In genomic region chr18:26757263-26758019, GRCh38 we compare ENCODE assay signal across 19 cellular contexts.
DNase-seq lines count a peak whose midpoint lies in the region; FAIRE-seq and TF ChIP-seq lines count a peak whose summit lies in the region.
"Had no signal": no experiment of that assay in that cellular context is flagged by ENCODE, and none has a peak within 500 bp of the region (broad histone marks: within the 10 kb centered on the region; RNA-seq: fewer than 3 reads in every experiment).

No MANE protein-coding gene starts in this region.

- TF ChIP-seq EP300 in transverse colon (IDR thresholded peaks at IDR 0.05; ENCODE audit: low read depth): no peak

- no peaks in the 10 kb centered on the region for H3F3A ChIP-seq in Loucy (ENCODE audit: low read depth)

- no peak for TF ChIP-seq RAD21 in liver (IDR thresholded peaks at IDR 0.05)

- no peaks in the 10 kb centered on the region for H4K20me1 ChIP-seq in Loucy (ENCODE audit: insufficient read depth, low read length, poor library complexity, severe bottlenecking)

- TF ChIP-seq CTCF in Loucy (conservative IDR thresholded peaks at IDR 0.05; ENCODE audit: low read length): no peak
- no peak for TF ChIP-seq CTCF in epithelial cell of esophagus (IDR thresholded peaks at IDR 0.05; ENCODE audit: insufficient read depth, low read depth, low read length, missing control alignments)
- TF ChIP-seq CTCF in liver (IDR thresholded peaks at IDR 0.05; ENCODE audit: low read depth, low read length, missing input control): no peak
- no peak for TF ChIP-seq CTCF in transverse colon (IDR thresholded peaks at IDR 0.05)

- H3K4me1 ChIP-seq in Loucy (ENCODE audit: insufficient read depth, low read length, poor library complexity, severe bottlenecking) (peaks cover 8% of the 10 kb centered on the region), liver (ENCODE audit: control insufficient read depth in 4 of 4, insufficient read depth in 4 of 4, low read length in 3 of 4) (peaks cover 7 to 34% (median 30%) of the 10 kb centered on the region in 4 donors), transverse colon (peaks cover 0 to 11% (median 3%) of the 10 kb centered on the region in 4 donors)
- H3K4me1 ChIP-seq: HAP-1, Peyer's patch had no signal

- peak overlapping the region; percentile 57 to 81 for H3K27ac ChIP-seq in liver (ENCODE audit: low read depth in 1 of 2, low read length in 2 of 2)
- no peak overlapping the region for H3K27ac ChIP-seq in transverse colon
- H3K27ac ChIP-seq: coronary artery, Peyer's patch had no signal

- no peaks in the 10 kb centered on the region for H3K79me2 ChIP-seq in Loucy (ENCODE audit: insufficient read depth, low read length)

- no peaks in the 10 kb centered on the region for H3K36me3 ChIP-seq in Loucy (ENCODE audit: insufficient read depth, low read length)
- no peaks in the 10 kb centered on the region for H3K36me3 ChIP-seq in liver (ENCODE audit: control insufficient read depth in 4 of 4, insufficient read depth in 3 of 4, low read depth in 1 of 4, low read length in 3 of 4)
- H3K36me3 ChIP-seq in transverse colon: no peaks in the 10 kb centered on the region
- H3K36me3 ChIP-seq: HAP-1, Peyer's patch had no signal

- WGBS in liver: 16% methylated on average over 4 of the region's 4 CpGs
- WGBS in transverse colon (ENCODE audit: low coverage in 1 of 2), 2 donors: 22 to 40% methylated on average over 4 of the region's 4 CpGs

- H3K9me3 ChIP-seq in Loucy (ENCODE audit: insufficient read depth, low read depth, low read length): no peaks in the 10 kb centered on the region
- H3K9me3 ChIP-seq in liver (ENCODE audit: control insufficient read depth in 4 of 4, low read length in 3 of 4): no peaks in the 10 kb centered on the region
- H3K9me3 ChIP-seq in transverse colon: no peaks in the 10 kb centered on the region
- H3K9me3 ChIP-seq: HAP-1, Peyer's patch had no signal

- peak overlapping the region; percentile 6; the same call in 1 of the 2 replicates for H2AFZ ChIP-seq in Loucy (ENCODE audit: low read length)

- DNase-seq in epithelial cell of esophagus (ENCODE audit: low read depth) (peak; percentile 69), transverse colon (peak; percentile 10), NCI-H2196 treated with DMSO at 0.1 percent for 48 hours (lab: John Stamatoyannopoulos, UW; ENCODE audit: unreplicated experiment) (no peak), frontal cortex (ENCODE audit: low spot score in 2 of 2) (no peak), DMS 273 (lab: John Stamatoyannopoulos, UW; ENCODE audit: unreplicated experiment) (no peak)
- DNase-seq: activated CD4-positive, alpha-beta T cell treated with anti-CD3 and anti-CD28 coated beads, Interleukin-2, amount 10 ng/mL, durations not matched to agents 7 days and 5 days; activated naive CD4-positive, alpha-beta T cell treated with Interleukin-2 at 50 U/mL for 16 hours; DMS 273 treated with DMSO at 0.1 percent for 48 hours; erythroblast; glutamatergic neuron; midbrain; NCI-H748 treated with DMSO at 0.1 percent for 48 hours; Peyer's patch; stimulated activated CD4-positive, alpha-beta T cell treated with anti-CD3 and anti-CD28 coated beads, Interleukin-2, amount 100 ng/mL, for 24 hours had no signal

- in situ Hi-C loops in transverse colon (cut with MboI; ENCODE audit: low pct_ligation_motif_present in 1 of 4, low pct_unique_long_range_greater_than_20kb in 1 of 4, low sequenced_read_pairs in 3 of 4): no loop called here

- no peak for FAIRE-seq in frontal cortex (lab: Jason Lieb, UNC)
- FAIRE-seq: TTC549 had no signal

- intact Hi-C loops in transverse colon (cut with DNase I; ENCODE audit: low total_unique reads): no loop called here

- no peak overlapping the region for H3K4me3 ChIP-seq in Loucy (ENCODE audit: low read length, poor library complexity, severe bottlenecking)
- H3K4me3 ChIP-seq in epithelial cell of esophagus (ENCODE audit: low read length): no peak overlapping the region
- no peak overlapping the region for H3K4me3 ChIP-seq in liver (ENCODE audit: low read depth in 1 of 3, low read length in 3 of 3)
- H3K4me3 ChIP-seq in transverse colon: no peak overlapping the region
- H3K4me3 ChIP-seq: coronary artery, HAP-1, Peyer's patch had no signal

- no peak overlapping the region for H3K9ac ChIP-seq in Loucy (ENCODE audit: low read depth, low read length, poor library complexity, severe bottlenecking)
- H3K9ac ChIP-seq in liver (ENCODE audit: low read depth in 1 of 2, low read length in 2 of 2): no peak overlapping the region

- no peak overlapping the region for H3K4me2 ChIP-seq in Loucy (ENCODE audit: low read depth, low read length, poor library complexity, severe bottlenecking)

- no peaks in the 10 kb centered on the region for H3K27me3 ChIP-seq in Loucy (ENCODE audit: insufficient read depth, low read length, poor library complexity, severe bottlenecking)
- H3K27me3 ChIP-seq in liver (ENCODE audit: control insufficient read depth in 4 of 4, insufficient read depth in 4 of 4, low read length in 3 of 4): no peaks in the 10 kb centered on the region
- no peaks in the 10 kb centered on the region for H3K27me3 ChIP-seq in transverse colon
- H3K27me3 ChIP-seq: Peyer's patch had no signal

- TF ChIP-seq POLR2A in transverse colon (IDR thresholded peaks at IDR 0.05): no peak

- no peaks in the 10 kb centered on the region for H3K9me2 ChIP-seq in Loucy (replicated peaks; ENCODE audit: low read depth, low read length)

TF ChIP-seq in liver, 16 proteins besides CTCF, POLR2A, EP300 and RAD21:
- no peak for TF ChIP-seq YY1 (IDR thresholded peaks at IDR 0.05)
- no peak for TF ChIP-seq ATF3 (IDR thresholded peaks at IDR 0.05)
- TF ChIP-seq NR2F2 (IDR thresholded peaks at IDR 0.05): peak; percentile 34
- TF ChIP-seq REST (IDR thresholded peaks at IDR 0.05): no peak
- no peak for TF ChIP-seq ZBTB33 (IDR thresholded peaks at IDR 0.05)
- peak; percentile 23 for TF ChIP-seq FOXA2 (IDR thresholded peaks at IDR 0.05)
- TF ChIP-seq GABPA (IDR thresholded peaks at IDR 0.05 in 1 of 2, conservative IDR thresholded peaks at IDR 0.05 in 1 of 2): no peak
- peak in 1 of 2 donors; percentile 68 for TF ChIP-seq RXRA (IDR thresholded peaks at IDR 0.05)
- TF ChIP-seq HNF4A (conservative IDR thresholded peaks at IDR 0.05): peak; percentile 63 to 72
- TF ChIP-seq FOXA1 (IDR thresholded peaks at IDR 0.05): peak; percentile 40
- TF ChIP-seq MAX (IDR thresholded peaks at IDR 0.05): peak; percentile 53
- TF ChIP-seq JUND (IDR thresholded peaks at IDR 0.05): peak in 1 of 2 donors; percentile 58
- TF ChIP-seq HNF4G (IDR thresholded peaks at IDR 0.05): no peak
- TF ChIP-seq EGR1 (IDR thresholded peaks at IDR 0.05; ENCODE audit: low read depth in 2 of 2): peak in 1 of 2 donors; percentile 21
- no peak for TF ChIP-seq TAF1 (conservative IDR thresholded peaks at IDR 0.05)
- TF ChIP-seq SP1 (IDR thresholded peaks at IDR 0.05): peak; percentile 64

Comparison
In these comparisons a context has a peak if more than half of its experiments do, and no peak if none do; other contexts are left out.
1. DNase-seq: peak in epithelial cell of esophagus (single experiment) and transverse colon (single experiment); none in NCI-H2196 treated with DMSO at 0.1 percent for 48 hours (single experiment), frontal cortex (0 of 2) and DMS 273 (single experiment).
2. H3K27ac ChIP-seq: peak in liver (2 of 2); none in transverse colon (0 of 4).